In genomic region chr6:138543648-138544047, GRCh38 we compare ENCODE assay signal across 17 cellular contexts. TPM values are rescaled to one million over a fixed set of nuclear protein-coding genes. Genes with fewer than 3 reads are reported as not detected.
DNase-seq lines count a peak whose midpoint lies in the region; ATAC-seq and TF ChIP-seq lines count a peak whose summit lies in the region.
"Had no signal": no experiment of that assay in that cellular context is flagged by ENCODE, and none has a peak within 500 bp of the region (broad histone marks: within the 10 kb centered on the region; RNA-seq: fewer than 3 reads in every experiment).

No MANE protein-coding gene starts in this region.

- no peak overlapping the region for H4K8ac ChIP-seq in mesendoderm (ENCODE audit: low read depth, low read length)

- H3K9me3 Mint-ChIP-seq in effector memory CD8-positive, alpha-beta T cell: no peaks in the 10 kb centered on the region
- H3K9me3 Mint-ChIP-seq: activated naive CD4-positive, alpha-beta T cell treated with anti-CD3 and anti-CD28 coated beads, Interleukin-2, amount 50 U/mL, for 24 hours; activated T-cell treated with anti-CD3 and anti-CD28 coated beads, Interleukin-2, amount 50 U/mL, for 24 hours; central memory CD8-positive, alpha-beta T cell; memory B cell; T-cell had no signal

- peaks cover 39% of the 10 kb centered on the region for H3K79me2 ChIP-seq in mesendoderm (ENCODE audit: control insufficient read depth, insufficient read depth, low read length)

- H3K9me3 ChIP-seq in MG63 (no peaks in the 10 kb centered on the region), stomach (no peaks in the 10 kb centered on the region)

- H3K36me3 ChIP-seq in MG63: no peaks in the 10 kb centered on the region; the same call in 1 of the 2 replicates
- no peaks in the 10 kb centered on the region for H3K36me3 ChIP-seq in mesendoderm (ENCODE audit: control insufficient read depth, insufficient read depth, low read length)
- H3K36me3 ChIP-seq in stomach: no peaks in the 10 kb centered on the region

- no peak overlapping the region for H2BK120ac ChIP-seq in mesendoderm (ENCODE audit: low read depth, low read length)

- H2BK15ac ChIP-seq in mesendoderm (replicated peaks; ENCODE audit: low read depth): peak overlapping the region; percentile 64

- H3K27me3 ChIP-seq in MG63 (no peaks in the 10 kb centered on the region), mesendoderm (ENCODE audit: insufficient read depth, low read length, poor library complexity) (no peaks in the 10 kb centered on the region), stomach (no peaks in the 10 kb centered on the region)

- DNase-seq in MG63: no peak
- DNase-seq in choroid plexus epithelial cell (ENCODE audit: low read depth): no peak
- DNase-seq in mesendoderm: no peak
- DNase-seq in stomach: no peak
- DNase-seq in effector memory CD8-positive, alpha-beta T cell: no peak
- DNase-seq in G401 (ENCODE audit: low spot score): no peak
- DNase-seq: activated CD4-positive, alpha-beta T cell treated with anti-CD3 and anti-CD28 coated beads, Interleukin-2, amount 50 U/mL, for 48 hours; activated T-cell treated with anti-CD3 and anti-CD28 coated beads, Interleukin-2, amount 50 U/mL, for 24 hours; GDM1; NCI-H2029; NCI-H446; stimulated activated CD4-positive, alpha-beta T cell treated with anti-CD3 and anti-CD28 coated beads, Interleukin-4, amount 100 ng/mL, for 1 hour; T-cell had no signal

- ATAC-seq in effector memory CD8-positive, alpha-beta T cell (replicated peaks): no peak
- ATAC-seq in HG03571 (IDR thresholded peaks at IDR 0.05; ENCODE audit: unreplicated experiment): no peak
- ATAC-seq: T-cell had no signal

- no peak overlapping the region for H2AK5ac ChIP-seq in mesendoderm (ENCODE audit: low read length)

- H3K4me1 ChIP-seq in mesendoderm (ENCODE audit: control insufficient read depth, low read depth, low read length) (peaks cover 6% of the 10 kb centered on the region), stomach (peaks cover 19 to 72% (median 45%) of the 10 kb centered on the region in 4 donors)

- no peak for TF ChIP-seq EP300 in stomach (IDR thresholded peaks at IDR 0.05)

- in situ Hi-C loops in G401 (cut with HindIII; ENCODE audit: low sequenced_read_pairs): no loop called here

- H3K4me3 Mint-ChIP-seq in effector memory CD8-positive, alpha-beta T cell: no peak overlapping the region
- H3K4me3 Mint-ChIP-seq: activated naive CD4-positive, alpha-beta T cell treated with anti-CD3 and anti-CD28 coated beads, Interleukin-2, amount 50 U/mL, for 24 hours; activated T-cell treated with anti-CD3 and anti-CD28 coated beads, Interleukin-2, amount 50 U/mL, for 24 hours; central memory CD8-positive, alpha-beta T cell; memory B cell; T-cell had no signal

- H3K4me3 ChIP-seq in MG63: peak overlapping the region; percentile 38
- peak overlapping the region; percentile 61 for H3K4me3 ChIP-seq in choroid plexus epithelial cell (ENCODE audit: low read depth, low read length)
- no peak overlapping the region for H3K4me3 ChIP-seq in mesendoderm (ENCODE audit: low read length)
- no peak overlapping the region for H3K4me3 ChIP-seq in stomach

- WGBS in mesendoderm (ENCODE audit: extremely low coverage, insufficient coverage, low lambda C conversion rate): no CpG with 5 or more reads among the region's 4 CpGs
- WGBS in stomach, 5 donors: 20 to 42% (median 33%) methylated on average over 4 of the region's 4 CpGs

- H3K4me1 Mint-ChIP-seq in effector memory CD8-positive, alpha-beta T cell (ENCODE audit: low read depth in 2 of 2): no peaks in the 10 kb centered on the region
- H3K4me1 Mint-ChIP-seq: activated naive CD4-positive, alpha-beta T cell treated with anti-CD3 and anti-CD28 coated beads, Interleukin-2, amount 50 U/mL, for 24 hours; central memory CD8-positive, alpha-beta T cell; memory B cell had no signal

- H3K18ac ChIP-seq in mesendoderm (ENCODE audit: low read length): peak overlapping the region; percentile 18

- H3K27ac ChIP-seq in mesendoderm (ENCODE audit: low read depth, low read length) (no peak overlapping the region), stomach (peak overlapping the region in 4 of 5 donors; percentile 35 to 73 (median 64))

- no peak overlapping the region for H3K9ac ChIP-seq in mesendoderm (ENCODE audit: low read length)

- H4K5ac ChIP-seq in mesendoderm (ENCODE audit: low read length): no peak overlapping the region

- TF ChIP-seq CTCF in choroid plexus epithelial cell (conservative IDR thresholded peaks at IDR 0.05; ENCODE audit: low read depth, low read length): no peak
- TF ChIP-seq CTCF in stomach (IDR thresholded peaks at IDR 0.05): no peak

- TF ChIP-seq POLR2A in stomach (IDR thresholded peaks at IDR 0.05): no peak

- no peak overlapping the region for H2BK5ac ChIP-seq in mesendoderm (ENCODE audit: low read length)

- H3K27me3 Mint-ChIP-seq in effector memory CD8-positive, alpha-beta T cell: peaks cover 27 to 47% of the 10 kb centered on the region in 2 donors

- intact Hi-C loops in stomach (cut with DNase I; ENCODE audit: low total_unique reads): no loop called here

- H3K23ac ChIP-seq in mesendoderm (ENCODE audit: low read length): no peak overlapping the region

- no peak overlapping the region for H3K56ac ChIP-seq in mesendoderm (ENCODE audit: low read length)

- H3K36me3 Mint-ChIP-seq in effector memory CD8-positive, alpha-beta T cell (ENCODE audit: insufficient read depth): no peaks in the 10 kb centered on the region
- H3K36me3 Mint-ChIP-seq: activated naive CD4-positive, alpha-beta T cell treated with anti-CD3 and anti-CD28 coated beads, Interleukin-2, amount 50 U/mL, for 24 hours; memory B cell; T-cell had no signal

- H3K79me1 ChIP-seq in mesendoderm (ENCODE audit: low read length): peaks cover 2% of the 10 kb centered on the region

- no peak overlapping the region for H3K4me2 ChIP-seq in mesendoderm (ENCODE audit: low read length)

- no peak overlapping the region for H3K27ac Mint-ChIP-seq in effector memory CD8-positive, alpha-beta T cell
- H3K27ac Mint-ChIP-seq: activated naive CD4-positive, alpha-beta T cell treated with anti-CD3 and anti-CD28 coated beads, Interleukin-2, amount 50 U/mL, for 24 hours; activated T-cell treated with anti-CD3 and anti-CD28 coated beads, Interleukin-2, amount 50 U/mL, for 24 hours; memory B cell; T-cell had no signal

- no peak overlapping the region for H3K4ac ChIP-seq in mesendoderm (ENCODE audit: low read depth, low read length)

RNA-seq across cellular contexts. Expression of gene NHSL1, which starts 44.4 kb away (rescaled TPM):
- total RNA-seq in MG63 (2014; rRNA removed; shearing (Covaris generic); ENCODE audit: low replicate concordance): 1.3 and 8.7 TPM in 2 replicates
- 23.1 TPM for polyA plus RNA-seq in mesendoderm (2013, experiment 1 of 2)
- polyA plus RNA-seq in mesendoderm (2013, experiment 2 of 2): 23.1 TPM
- total RNA-seq in stomach: 10 to 100 TPM; 23.2 to 44.6 (median 36.1) TPM
- polyA plus RNA-seq in stomach: 1 to 10 TPM; 1.8 to 3.0 (median 2.3) TPM
- 0.80 and 7.8 TPM in 2 replicates for total RNA-seq in G401 (2014; rRNA removed; shearing (Covaris generic))

Comparison
In these comparisons a context has a peak if more than half of its experiments do, and no peak if none do; other contexts are left out.
1. H3K4me3 ChIP-seq: peak in MG63 (single experiment) and choroid plexus epithelial cell (single experiment); none in mesendoderm (single experiment) and stomach (0 of 4).